Comparison of ENCODE assay signal across 8 cellular contexts in the genomic region with DNA sequence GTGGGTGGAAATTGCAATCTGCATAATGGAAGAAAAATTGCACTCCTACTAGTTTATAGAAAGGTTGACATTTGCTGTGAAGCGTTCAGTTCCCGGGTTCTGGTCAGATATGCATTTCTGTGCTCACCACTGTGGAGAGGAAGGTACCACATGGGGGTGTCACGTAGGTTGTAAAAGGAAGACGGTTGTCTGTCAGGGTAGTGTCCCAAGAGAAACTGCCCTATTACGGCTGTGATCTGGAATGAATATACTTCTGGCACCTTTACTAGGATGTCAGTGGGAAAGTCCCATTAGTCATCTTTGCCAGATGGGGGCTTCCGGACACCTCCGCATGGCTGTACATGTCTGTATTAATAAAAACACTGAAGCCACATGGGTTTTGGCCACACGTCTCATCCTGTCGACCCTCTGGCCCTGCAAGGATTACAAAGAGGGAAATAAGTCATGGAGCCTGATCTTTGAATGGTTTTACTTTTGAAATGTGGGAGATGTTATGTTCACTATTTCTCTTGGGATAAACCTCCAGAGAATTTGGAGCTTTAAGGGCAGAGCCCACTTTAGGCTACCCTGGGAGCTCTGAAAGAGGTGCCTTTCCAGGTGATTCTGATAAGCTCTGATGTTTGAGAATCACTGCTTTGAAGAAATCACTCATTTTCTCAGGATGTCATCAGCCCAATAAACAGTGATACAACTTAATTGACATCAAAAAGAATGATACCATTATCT.
DNase-seq lines count a peak whose midpoint lies in the region; ATAC-seq and TF ChIP-seq lines count a peak whose summit lies in the region.

No MANE protein-coding gene starts in this region.

- H3K9me3 ChIP-seq in OCI-LY3 (ENCODE audit: insufficient read depth, low read length) (no peaks in the 10 kb centered on the region), BE2C (no peaks in the 10 kb centered on the region), right lobe of liver (no peaks in the 10 kb centered on the region), suprapubic skin (no peaks in the 10 kb centered on the region)

- DNase-seq in GM10266 (ENCODE audit: extremely low spot score) (peak; percentile 67), BE2C (no peak), C1 segment of cervical spinal cord (lab: John Stamatoyannopoulos, UW) (no peak), right lobe of liver (no peak), suprapubic skin (ENCODE audit: low spot score in 2 of 2) (no peak)
- DNase-seq in effector CD4-positive, alpha-beta T cell: peak; percentile 17

- H3K27me3 ChIP-seq in OCI-LY3 (ENCODE audit: low read depth, low read length): peaks cover 6% of the 10 kb centered on the region; the same call in 1 of the 2 replicates
- H3K27me3 ChIP-seq in BE2C: peaks cover 11% of the 10 kb centered on the region
- no peaks in the 10 kb centered on the region for H3K27me3 ChIP-seq in right lobe of liver
- H3K27me3 ChIP-seq in suprapubic skin: no peaks in the 10 kb centered on the region

- WGBS in right lobe of liver (ENCODE audit: insufficient coverage, low coverage, low lambda C conversion rate, missing lambda C conversion rate): 75% methylated on average over 6 of the region's 9 CpGs
- WGBS in suprapubic skin: 17% methylated on average over 9 of the region's 9 CpGs

- H3K36me3 ChIP-seq in OCI-LY3 (replicated peaks; ENCODE audit: low read depth, low read length) (no peaks in the 10 kb centered on the region), BE2C (no peaks in the 10 kb centered on the region), right lobe of liver (no peaks in the 10 kb centered on the region), suprapubic skin (no peaks in the 10 kb centered on the region)

- ATAC-seq in GM21737 (IDR thresholded peaks at IDR 0.05; ENCODE audit: unreplicated experiment) (peak; percentile 74), right lobe of liver (no peak)

- peak overlapping the region; percentile 16; the same call in 1 of the 2 replicates for H2AFZ ChIP-seq in OCI-LY3 (ENCODE audit: low read depth, low read length)

- TF ChIP-seq CTCF in GM10266 (IDR thresholded peaks at IDR 0.05; ENCODE audit: control insufficient read depth, insufficient read depth, low read depth, missing control alignments): no peak
- no peak for TF ChIP-seq CTCF in OCI-LY3 (IDR thresholded peaks at IDR 0.05; ENCODE audit: low read depth, low read length)
- TF ChIP-seq CTCF in BE2C (IDR thresholded peaks at IDR 0.05; ENCODE audit: low read depth, low read length): no peak
- TF ChIP-seq CTCF in right lobe of liver (IDR thresholded peaks at IDR 0.05): no peak
- no peak for TF ChIP-seq CTCF in suprapubic skin (IDR thresholded peaks at IDR 0.05)

- no peak for TF ChIP-seq EP300 in suprapubic skin (IDR thresholded peaks at IDR 0.05)

- H3K4me3 ChIP-seq in OCI-LY3 (ENCODE audit: low read length) (peak overlapping the region; percentile 62), BE2C (ENCODE audit: low read depth, low read length) (no peak overlapping the region), right lobe of liver (no peak overlapping the region), suprapubic skin (no peak overlapping the region)

- peaks cover 60% of the 10 kb centered on the region for H3K4me1 ChIP-seq in OCI-LY3 (ENCODE audit: low read length)
- H3K4me1 ChIP-seq in BE2C: no peaks in the 10 kb centered on the region
- H3K4me1 ChIP-seq in right lobe of liver: no peaks in the 10 kb centered on the region
- H3K4me1 ChIP-seq in suprapubic skin: no peaks in the 10 kb centered on the region

- TF ChIP-seq POLR2A in right lobe of liver (IDR thresholded peaks at IDR 0.05) (no peak), suprapubic skin (IDR thresholded peaks at IDR 0.05) (no peak)

- intact Hi-C loops in right lobe of liver (cut with DNase I): no loop called here

- H3K79me2 ChIP-seq in OCI-LY3 (ENCODE audit: low read length): no peaks in the 10 kb centered on the region

- H3K9ac ChIP-seq in OCI-LY3 (ENCODE audit: low read length): peak overlapping the region; percentile 52

- H3K4me2 ChIP-seq in OCI-LY3 (ENCODE audit: low read length): peak overlapping the region; percentile 78

- H3K27ac ChIP-seq in OCI-LY3 (ENCODE audit: low read length) (peak overlapping the region; percentile 70), right lobe of liver (no peak overlapping the region), suprapubic skin (no peak overlapping the region)

- no peaks in the 10 kb centered on the region for H4K20me1 ChIP-seq in OCI-LY3 (ENCODE audit: insufficient read depth, low read length)

Comparison
In these comparisons a context has a peak if more than half of its experiments do, and no peak if none do; other contexts are left out.
1. DNase-seq: peak in GM10266 (single experiment) and effector CD4-positive, alpha-beta T cell (single experiment); none in BE2C (single experiment), C1 segment of cervical spinal cord (0 of 14), right lobe of liver (0 of 3) and suprapubic skin (0 of 2).